ENCODE assay signal across 1 cellular context in the genomic region with DNA sequence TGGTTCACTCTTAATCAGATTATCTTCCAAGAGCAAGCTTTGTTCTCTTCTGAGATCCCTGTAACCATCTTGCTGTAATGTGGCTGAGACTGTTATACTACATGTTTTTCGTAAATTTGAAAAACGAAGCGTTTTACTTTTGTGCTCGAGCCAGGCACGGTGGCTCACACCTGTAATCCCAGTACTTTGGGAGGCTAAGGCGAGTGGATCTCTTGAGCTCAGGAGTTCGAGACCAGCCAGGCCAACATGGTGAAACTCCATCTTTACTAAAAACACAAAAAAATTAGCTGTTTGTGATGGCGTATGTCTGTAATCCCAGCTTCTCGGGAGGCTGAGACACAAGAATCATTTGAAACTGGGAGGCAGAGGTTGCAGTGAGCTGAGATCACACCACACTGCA.
TF ChIP-seq lines count a peak whose summit lies in the region.

No MANE protein-coding gene starts in this region.

TF ChIP-seq in GM12878, 131 proteins besides CTCF, POLR2A, EP300 and RAD21:
- TF ChIP-seq YBX1 (IDR thresholded peaks at IDR 0.05) (no peak), NR2C1 (IDR thresholded peaks at IDR 0.05) (no peak), HDAC2 (IDR thresholded peaks at IDR 0.05) (no peak), MEF2B (IDR thresholded peaks at IDR 0.05; ENCODE audit: partially characterized antibody, poor library complexity, severe bottlenecking) (no peak), RAD51 (IDR thresholded peaks at IDR 0.05) (no peak), TCF3 (IDR thresholded peaks at IDR 0.05; ENCODE audit: borderline replicate concordance, insufficient read depth, low read depth, low read length) (no peak), LARP7 (IDR thresholded peaks at IDR 0.05) (no peak), CREM (IDR thresholded peaks at IDR 0.05; ENCODE audit: low read depth) (no peak), IRF4 (IDR thresholded peaks at IDR 0.05; ENCODE audit: low read depth, low read length) (no peak), BCL11A (IDR thresholded peaks at IDR 0.05; ENCODE audit: low read depth, low read length) (no peak), RBBP5 (conservative IDR thresholded peaks at IDR 0.05) (no peak), EED (IDR thresholded peaks at IDR 0.05; ENCODE audit: low read depth) (no peak)
TF ChIP-seq in GM12878: peak in this region for 0.
